8 cellular contexts compared by ENCODE assay signal in the genomic region with DNA sequence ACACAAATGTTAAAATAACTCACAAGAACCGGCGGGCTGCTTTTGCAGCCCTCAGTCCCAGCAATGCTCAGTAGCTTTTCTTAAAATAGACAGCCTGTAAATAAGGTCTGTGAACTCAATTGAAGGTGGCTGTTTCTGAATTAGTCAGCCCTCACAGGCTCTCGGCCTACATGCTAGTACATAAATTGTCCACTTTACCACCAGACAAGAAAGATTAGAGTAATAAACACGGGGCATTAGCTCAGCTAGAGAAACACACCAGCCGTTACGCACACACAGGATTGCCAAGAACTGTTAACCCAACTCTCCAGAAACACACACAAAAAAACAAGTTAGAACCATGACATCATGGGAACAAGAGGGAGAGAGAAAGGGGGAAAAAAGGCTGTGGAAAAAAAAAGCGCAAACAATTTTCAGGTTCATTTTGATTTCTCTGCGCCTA.
A peak's percentile ranks its signal among the peaks of the same experiment; 100 is the strongest.
DNase-seq lines count a peak whose midpoint lies in the region; ATAC-seq and TF ChIP-seq lines count a peak whose summit lies in the region.

No MANE protein-coding gene starts in this region.

- no peaks in the 10 kb centered on the region for H3K9me3 Mint-ChIP-seq in activated CD8-positive, alpha-beta memory T cell treated with anti-CD3 and anti-CD28 coated beads, Interleukin-2, amount 10 ng/mL, durations not matched to agents 7 days and 5 days (ENCODE audit: low read depth)
- H3K9me3 Mint-ChIP-seq in neural progenitor cell, result no peaks in the 10 kb centered on the region
- H3K9me3 Mint-ChIP-seq in HFFc6, result no peaks in the 10 kb centered on the region

- H3K27me3 ChIP-seq in neural progenitor cell, result no peaks in the 10 kb centered on the region
- no peaks in the 10 kb centered on the region for H3K27me3 ChIP-seq in PC-3 (ENCODE audit: low read length)

- intact Hi-C loops in PC-3 (cut with micrococcal nuclease), result loop anchor here (10.0 kb wide), 2 partner anchors 96 to 214 kb away; a partner anchor contains a TSS

- H4K20me1 ChIP-seq in neural progenitor cell (ENCODE audit: low read depth) (peaks cover 90% of the 10 kb centered on the region), PC-3 (ENCODE audit: low read length) (no peaks in the 10 kb centered on the region)

- peaks cover 9% of the 10 kb centered on the region for H3K36me3 ChIP-seq in neural progenitor cell
- no peaks in the 10 kb centered on the region for H3K36me3 ChIP-seq in PC-3 (ENCODE audit: low read depth, low read length)

- POLR2A ChIA-PET in PC-3 (lab: Charles Lee; ENCODE audit: unreplicated experiment), result no interaction called here

- H3F3A ChIP-seq in neural progenitor cell (ENCODE audit: low read depth) (peaks cover 6% of the 10 kb centered on the region), PC-3 (ENCODE audit: low read length, unreplicated experiment) (no peaks in the 10 kb centered on the region)

- peak overlapping the region; percentile 54 for H3K4me2 ChIP-seq in neural progenitor cell
- H3K4me2 ChIP-seq in PC-3 (ENCODE audit: low read length), result no peak overlapping the region

- H3K9me3 ChIP-seq in neural progenitor cell (ENCODE audit: low read depth) (no peaks in the 10 kb centered on the region), PC-3 (ENCODE audit: low read length) (no peaks in the 10 kb centered on the region)

- DNase-seq in activated CD8-positive, alpha-beta memory T cell treated with anti-CD3 and anti-CD28 coated beads, Interleukin-2, amount 10 ng/mL, durations not matched to agents 7 days and 5 days, result peak; percentile 59
- DNase-seq in activated CD8-positive, alpha-beta memory T cell treated with anti-CD3 and anti-CD28 coated beads, Interleukin-2, amount 50 U/mL, for 48 hours, result no peak
- DNase-seq in cardiac fibroblast (ENCODE audit: low read depth in 2 of 2) (peak; percentile 69 to 74), neural progenitor cell (ENCODE audit: low spot score) (no peak), PC-3 (no peak), HFFc6 (no peak)
- no peak for DNase-seq in activated CD4-positive, alpha-beta T cell treated with anti-CD3 and anti-CD28 coated beads for 48 hours

- H3K9me2 ChIP-seq in PC-3 (replicated peaks; ENCODE audit: low read length), result no peaks in the 10 kb centered on the region

- peaks cover 16% of the 10 kb centered on the region for H3K4me1 Mint-ChIP-seq in activated CD8-positive, alpha-beta memory T cell treated with anti-CD3 and anti-CD28 coated beads, Interleukin-2, amount 10 ng/mL, durations not matched to agents 7 days and 5 days
- peaks cover 27% of the 10 kb centered on the region for H3K4me1 Mint-ChIP-seq in neural progenitor cell
- peaks cover 43% of the 10 kb centered on the region for H3K4me1 Mint-ChIP-seq in HFFc6 (ENCODE audit: low read depth)

- H3K27ac Mint-ChIP-seq in activated CD8-positive, alpha-beta memory T cell treated with anti-CD3 and anti-CD28 coated beads, Interleukin-2, amount 10 ng/mL, durations not matched to agents 7 days and 5 days, result no peak overlapping the region
- H3K27ac Mint-ChIP-seq in neural progenitor cell (no peak overlapping the region), HFFc6 (no peak overlapping the region)

- H3K4me3 Mint-ChIP-seq in activated CD8-positive, alpha-beta memory T cell treated with anti-CD3 and anti-CD28 coated beads, Interleukin-2, amount 10 ng/mL, durations not matched to agents 7 days and 5 days, result no peak overlapping the region
- H3K4me3 Mint-ChIP-seq in neural progenitor cell (no peak overlapping the region), HFFc6 (no peak overlapping the region)

- H3K4me1 ChIP-seq in neural progenitor cell, result peaks cover 37% of the 10 kb centered on the region
- H3K4me1 ChIP-seq in PC-3 (ENCODE audit: insufficient read depth, low read length), result peaks cover 13% of the 10 kb centered on the region

- CTCF ChIA-PET in activated CD8-positive, alpha-beta memory T cell treated with anti-CD3 and anti-CD28 coated beads, Interleukin-2, amount 10 ng/mL, durations not matched to agents 7 days and 5 days (lab: Charles Lee), result interaction anchor here (1.3 to 1.5 kb wide), 3 partner anchors 16 to 20 kb away, joined by 3 to 5 read pairs (median 5); no protein-coding TSS in a partner anchor
- CTCF ChIA-PET in PC-3 (lab: Charles Lee), result no interaction called here

- H3K79me2 ChIP-seq in neural progenitor cell (ENCODE audit: low read depth) (peaks cover 87% of the 10 kb centered on the region), PC-3 (ENCODE audit: low read length) (no peaks in the 10 kb centered on the region)

- H3K9ac ChIP-seq in neural progenitor cell, result no peak overlapping the region
- H3K9ac ChIP-seq in PC-3 (ENCODE audit: low read length), result no peak overlapping the region

- H3K27ac ChIP-seq in neural progenitor cell (no peak overlapping the region), PC-3 (ENCODE audit: low read length) (no peak overlapping the region)

- H2AFZ ChIP-seq in neural progenitor cell (replicated peaks), result no peak overlapping the region
- no peak overlapping the region for H2AFZ ChIP-seq in PC-3 (ENCODE audit: low read length)

- TF ChIP-seq CTCF in cardiac fibroblast (IDR thresholded peaks at IDR 0.05; ENCODE audit: low read depth, low read length) (no peak), neural progenitor cell (IDR thresholded peaks at IDR 0.05) (no peak), PC-3 (conservative IDR thresholded peaks at IDR 0.05; ENCODE audit: low read depth, low read length) (no peak), HFFc6 (IDR thresholded peaks at IDR 0.05) (no peak)

- H3K27me3 Mint-ChIP-seq in activated CD8-positive, alpha-beta memory T cell treated with anti-CD3 and anti-CD28 coated beads, Interleukin-2, amount 10 ng/mL, durations not matched to agents 7 days and 5 days, result no peaks in the 10 kb centered on the region
- no peaks in the 10 kb centered on the region for H3K27me3 Mint-ChIP-seq in neural progenitor cell (ENCODE audit: insufficient read depth, low read depth)
- H3K27me3 Mint-ChIP-seq in HFFc6 (ENCODE audit: insufficient read depth), result no peaks in the 10 kb centered on the region; the same call in 1 of the 2 replicates

- no TSS peak for BruUV-seq in PC-3 (replicated peaks; lab: Mats Ljungman, UMichigan)

- peaks cover 33% of the 10 kb centered on the region for H3K36me3 Mint-ChIP-seq in activated CD8-positive, alpha-beta memory T cell treated with anti-CD3 and anti-CD28 coated beads, Interleukin-2, amount 10 ng/mL, durations not matched to agents 7 days and 5 days
- H3K36me3 Mint-ChIP-seq in neural progenitor cell, result peaks cover 20% of the 10 kb centered on the region
- H3K36me3 Mint-ChIP-seq in HFFc6 (ENCODE audit: low read depth), result peaks cover 5% of the 10 kb centered on the region

- peak; percentile 84 for ATAC-seq in activated CD8-positive, alpha-beta memory T cell treated with anti-CD3 and anti-CD28 coated beads, Interleukin-2, amount 10 ng/mL, durations not matched to agents 7 days and 5 days
- peak; percentile 87 for ATAC-seq in HG03159 (IDR thresholded peaks at IDR 0.05; ENCODE audit: unreplicated experiment)
- ATAC-seq in PC-3, result no peak

- H3K4me3 ChIP-seq in cardiac fibroblast (replicated peaks in 1 of 2; ENCODE audit: low read depth in 2 of 2, low read length in 2 of 2) (no peak overlapping the region), neural progenitor cell (no peak overlapping the region), PC-3 (ENCODE audit: low read length) (no peak overlapping the region)

Comparison
In these comparisons a context has a peak if more than half of its experiments do, and no peak if none do; other contexts are left out.
1. DNase-seq: peak in activated CD8-positive, alpha-beta memory T cell treated with anti-CD3 and anti-CD28 coated beads, Interleukin-2, amount 10 ng/mL, durations not matched to agents 7 days and 5 days (single experiment) and cardiac fibroblast (2 of 2); none in activated CD8-positive, alpha-beta memory T cell treated with anti-CD3 and anti-CD28 coated beads, Interleukin-2, amount 50 U/mL, for 48 hours (single experiment), neural progenitor cell (single experiment), activated CD4-positive, alpha-beta T cell treated with anti-CD3 and anti-CD28 coated beads for 48 hours (single experiment), PC-3 (single experiment) and HFFc6 (single experiment).